In genomic region chr4:159498371-159499115, GRCh38 we compare ENCODE assay signal across 22 cellular contexts.
DNase-seq lines count a peak whose midpoint lies in the region; ATAC-seq and TF ChIP-seq lines count a peak whose summit lies in the region.
"Had no signal": no experiment of that assay in that cellular context is flagged by ENCODE, and none has a peak within 500 bp of the region (broad histone marks: within the 10 kb centered on the region; RNA-seq: fewer than 3 reads in every experiment).

No MANE protein-coding gene starts in this region.

- H2BK120ac ChIP-seq in mesendoderm (ENCODE audit: low read depth, low read length), result no peak overlapping the region

- no peak overlapping the region for H3K4me3 Mint-ChIP-seq in brain
- H3K4me3 Mint-ChIP-seq in activated T-cell treated with anti-CD3 and anti-CD28 coated beads, Interleukin-2, amount 50 U/mL, for 24 hours, result no peak overlapping the region
- H3K4me3 Mint-ChIP-seq: T-helper 17 cell had no signal

- H3K27ac ChIP-seq in mesendoderm (ENCODE audit: low read depth, low read length), result no peak overlapping the region
- H3K27ac ChIP-seq in gastroesophageal sphincter, result no peak overlapping the region
- no peak overlapping the region for H3K27ac ChIP-seq in psoas muscle
- H3K27ac ChIP-seq: neutrophil, skin epidermis, upper lobe of right lung had no signal

- H3K27ac Mint-ChIP-seq in brain, result peak overlapping the region; percentile 63 to 91 (median 72)
- H3K27ac Mint-ChIP-seq in activated T-cell treated with anti-CD3 and anti-CD28 coated beads, Interleukin-2, amount 50 U/mL, for 24 hours, result no peak overlapping the region
- H3K27ac Mint-ChIP-seq: T-helper 17 cell had no signal

- DNase-seq in BE2C (peak; percentile 57), NCI-H1092 (lab: John Stamatoyannopoulos, UW) (peak; percentile 51), mesendoderm (no peak), psoas muscle (no peak)
- DNase-seq in activated T-cell treated with anti-CD3 and anti-CD28 coated beads, Interleukin-2, amount 50 U/mL, for 24 hours, result no peak
- DNase-seq: activated CD4-positive, alpha-beta T cell treated with anti-CD3 and anti-CD28 coated beads for 4 hours; activated naive CD4-positive, alpha-beta T cell; activated T-cell treated with anti-CD3 and anti-CD28 coated beads, Interleukin-2, amount 50 U/mL, for 48 hours; H7; Karpas-422; MV-4-11; NCI-H2029 treated with DMSO at 0.1 percent for 48 hours; NCI-H510A treated with DMSO at 0.1 percent for 48 hours; stimulated activated CD4-positive, alpha-beta T cell treated with anti-CD3 and anti-CD28 coated beads, Interleukin-2, amount 100 ng/mL, for 24 hours; T-helper 17 cell; upper lobe of right lung had no signal

- H3K9me3 Mint-ChIP-seq in brain, result peaks cover under 1 to 5% (median 3%) of the 10 kb centered on the region in 5 experiments
- no peaks in the 10 kb centered on the region for H3K9me3 Mint-ChIP-seq in activated T-cell treated with anti-CD3 and anti-CD28 coated beads, Interleukin-2, amount 50 U/mL, for 24 hours

- no peak for TF ChIP-seq CTCF in BE2C (IDR thresholded peaks at IDR 0.05; ENCODE audit: low read depth, low read length)
- TF ChIP-seq CTCF in brain (conservative IDR thresholded peaks at IDR 0.05), result no peak
- TF ChIP-seq CTCF in gastroesophageal sphincter (IDR thresholded peaks at IDR 0.05), result no peak
- TF ChIP-seq CTCF in psoas muscle (IDR thresholded peaks at IDR 0.05), result no peak

- intact Hi-C loops in psoas muscle (cut with DNase I), result no loop called here

- H3K9me3 ChIP-seq in BE2C (no peaks in the 10 kb centered on the region), gastroesophageal sphincter (no peaks in the 10 kb centered on the region), psoas muscle (no peaks in the 10 kb centered on the region)
- H3K9me3 ChIP-seq: neutrophil, upper lobe of right lung had no signal

- H3K4me3 ChIP-seq in BE2C (ENCODE audit: low read depth, low read length), result no peak overlapping the region
- H3K4me3 ChIP-seq in mesendoderm (ENCODE audit: low read length), result no peak overlapping the region
- no peak overlapping the region for H3K4me3 ChIP-seq in gastroesophageal sphincter
- no peak overlapping the region for H3K4me3 ChIP-seq in psoas muscle
- H3K4me3 ChIP-seq: lung, skin epidermis, upper lobe of right lung had no signal

- no CpG with 5 or more reads among the region's 5 CpGs for WGBS in mesendoderm (ENCODE audit: extremely low coverage, insufficient coverage, low lambda C conversion rate)
- 32 to 44% methylated on average over 3 to 4 of the region's 5 CpGs for WGBS in gastroesophageal sphincter (ENCODE audit: low coverage in 1 of 2), 2 donors
- 43 to 66% (median 60%) methylated on average over 5 of the region's 5 CpGs for WGBS in psoas muscle, 3 donors

- H2BK15ac ChIP-seq in mesendoderm (replicated peaks; ENCODE audit: low read depth), result no peak overlapping the region

- no peaks in the 10 kb centered on the region for H3K36me3 Mint-ChIP-seq in brain
- H3K36me3 Mint-ChIP-seq in activated T-cell treated with anti-CD3 and anti-CD28 coated beads, Interleukin-2, amount 50 U/mL, for 24 hours (ENCODE audit: low read depth), result no peaks in the 10 kb centered on the region

- no peak overlapping the region for H3K9ac ChIP-seq in mesendoderm (ENCODE audit: low read length)

- H3K23ac ChIP-seq in mesendoderm (ENCODE audit: low read length), result no peak overlapping the region

- ATAC-seq in gastroesophageal sphincter (no peak), psoas muscle (no peak), GM18517 (IDR thresholded peaks at IDR 0.05; ENCODE audit: unreplicated experiment) (no peak)
- ATAC-seq: T-helper 17 cell, upper lobe of right lung had no signal

- no peak overlapping the region for H3K4me2 ChIP-seq in mesendoderm (ENCODE audit: low read length)

- H4K5ac ChIP-seq in mesendoderm (ENCODE audit: low read length), result no peak overlapping the region

- no peak for TF ChIP-seq POLR2A in gastroesophageal sphincter (IDR thresholded peaks at IDR 0.05)

- no peak overlapping the region for H3K18ac ChIP-seq in mesendoderm (ENCODE audit: low read length)

- no peak overlapping the region for H2BK5ac ChIP-seq in mesendoderm (ENCODE audit: low read length)

- no peaks in the 10 kb centered on the region for H3K79me1 ChIP-seq in mesendoderm (ENCODE audit: low read length)

- no peak overlapping the region for H3K4ac ChIP-seq in mesendoderm (ENCODE audit: low read depth, low read length)

- H4K8ac ChIP-seq in mesendoderm (ENCODE audit: low read depth, low read length), result no peak overlapping the region

- H3K56ac ChIP-seq in mesendoderm (ENCODE audit: low read length), result peak overlapping the region; percentile 40

- peaks cover 38% of the 10 kb centered on the region for H3K4me1 Mint-ChIP-seq in brain
- H3K4me1 Mint-ChIP-seq in activated T-cell treated with anti-CD3 and anti-CD28 coated beads, Interleukin-2, amount 50 U/mL, for 24 hours (ENCODE audit: low read depth), result no peaks in the 10 kb centered on the region
- H3K4me1 Mint-ChIP-seq: T-helper 17 cell had no signal

- no peaks in the 10 kb centered on the region for H3K27me3 ChIP-seq in BE2C
- no peaks in the 10 kb centered on the region for H3K27me3 ChIP-seq in mesendoderm (ENCODE audit: insufficient read depth, low read length, poor library complexity)
- H3K27me3 ChIP-seq in gastroesophageal sphincter, result no peaks in the 10 kb centered on the region
- no peaks in the 10 kb centered on the region for H3K27me3 ChIP-seq in psoas muscle (ENCODE audit: insufficient read depth in 3 of 3, low read length in 2 of 3)
- H3K27me3 ChIP-seq: upper lobe of right lung had no signal

- no peak overlapping the region for H2AK5ac ChIP-seq in mesendoderm (ENCODE audit: low read length)

- H3K4me1 ChIP-seq in BE2C, result peaks cover 42% of the 10 kb centered on the region
- no peaks in the 10 kb centered on the region for H3K4me1 ChIP-seq in mesendoderm (ENCODE audit: control insufficient read depth, low read depth, low read length)
- H3K4me1 ChIP-seq in gastroesophageal sphincter, result peaks cover 0 to 4% (median 0%) of the 10 kb centered on the region in 3 donors
- H3K4me1 ChIP-seq in psoas muscle, result no peaks in the 10 kb centered on the region
- H3K4me1 ChIP-seq: upper lobe of right lung had no signal

- H3K79me2 ChIP-seq in mesendoderm (ENCODE audit: control insufficient read depth, insufficient read depth, low read length), result no peaks in the 10 kb centered on the region

- TF ChIP-seq EP300 in gastroesophageal sphincter (IDR thresholded peaks at IDR 0.05), result no peak

- no peaks in the 10 kb centered on the region for H3K27me3 Mint-ChIP-seq in brain
- H3K27me3 Mint-ChIP-seq in activated T-cell treated with anti-CD3 and anti-CD28 coated beads, Interleukin-2, amount 50 U/mL, for 24 hours, result no peaks in the 10 kb centered on the region

- H3K36me3 ChIP-seq in BE2C, result no peaks in the 10 kb centered on the region
- no peaks in the 10 kb centered on the region for H3K36me3 ChIP-seq in mesendoderm (ENCODE audit: control insufficient read depth, insufficient read depth, low read length)
- H3K36me3 ChIP-seq in gastroesophageal sphincter, result no peaks in the 10 kb centered on the region
- no peaks in the 10 kb centered on the region for H3K36me3 ChIP-seq in psoas muscle (ENCODE audit: insufficient read depth in 1 of 2, low read depth in 1 of 2)
- H3K36me3 ChIP-seq: neutrophil, upper lobe of right lung had no signal

Comparison
In these comparisons a context has a peak if more than half of its experiments do, and no peak if none do; other contexts are left out.
1. DNase-seq: peak in BE2C (single experiment) and NCI-H1092 (single experiment); none in mesendoderm (single experiment), psoas muscle (0 of 2) and activated T-cell treated with anti-CD3 and anti-CD28 coated beads, Interleukin-2, amount 50 U/mL, for 24 hours (single experiment).